28 cellular contexts compared by ENCODE assay signal in genomic region chr20:50701055-50701963, GRCh38. TPM values are rescaled to one million over a fixed set of nuclear protein-coding genes. Genes with fewer than 3 reads are reported as not detected.
DNase-seq lines count a peak whose midpoint lies in the region; ATAC-seq, FAIRE-seq and TF ChIP-seq lines count a peak whose summit lies in the region.
"Had no signal": no experiment of that assay in that cellular context is flagged by ENCODE, and none has a peak within 500 bp of the region (broad histone marks: within the 10 kb centered on the region; RNA-seq: fewer than 3 reads in every experiment).

No MANE protein-coding gene starts in this region.

- intact Hi-C loops in HepG2 (cut with micrococcal nuclease; ENCODE audit: unreplicated experiment), result no loop called here
- intact Hi-C loops in right lobe of liver (cut with DNase I), result no loop called here

- H3K27ac ChIP-seq in HepG2 (ENCODE audit: extremely low read length, insufficient read depth, low read length), result no peak overlapping the region
- H3K27ac ChIP-seq in right lobe of liver, result no peak overlapping the region
- H3K27ac ChIP-seq in SJSA1, result peak overlapping the region; percentile 51
- H3K27ac ChIP-seq in foreskin keratinocyte, result no peak overlapping the region
- H3K27ac ChIP-seq: breast epithelium, colonic mucosa, psoas muscle, stomach, tibial artery had no signal

- in situ Hi-C loops in HepG2 (cut with HindIII; ENCODE audit: extremely low pct_ligation_motif_present, low pct_unique_long_range_greater_than_20kb), result no loop called here

- peaks cover 8 to 26% of the 10 kb centered on the region in 2 experiments; a peak in 4 of 5 replicates for H3K27me3 ChIP-seq in HepG2 (ENCODE audit: control insufficient read depth in 1 of 2, insufficient read depth in 2 of 2, low read length in 2 of 2)
- no peaks in the 10 kb centered on the region for H3K27me3 ChIP-seq in right lobe of liver
- no peaks in the 10 kb centered on the region for H3K27me3 ChIP-seq in SJSA1 (replicated peaks)
- H3K27me3 ChIP-seq in foreskin keratinocyte, result no peaks in the 10 kb centered on the region
- H3K27me3 ChIP-seq: breast epithelium, colonic mucosa, stomach had no signal

- peaks cover 15 to 26% of the 10 kb centered on the region in 2 donors for H3K27me3 Mint-ChIP-seq in T-cell

- no peaks in the 10 kb centered on the region for H3K36me3 ChIP-seq in HepG2 (replicated peaks in 1 of 2; ENCODE audit: control insufficient read depth in 1 of 2, insufficient read depth in 2 of 2, low read length in 2 of 2)
- H3K36me3 ChIP-seq in right lobe of liver, result no peaks in the 10 kb centered on the region
- H3K36me3 ChIP-seq in SJSA1, result no peaks in the 10 kb centered on the region
- H3K36me3 ChIP-seq: breast epithelium, colonic mucosa, stomach, tibial artery had no signal

- H3K4me2 ChIP-seq in HepG2 (ENCODE audit: low read depth, low read length), result no peak overlapping the region; the same call in 1 of the 2 replicates

- FAIRE-seq in HepG2 (lab: Jason Lieb, UNC), result no peak

- no peaks in the 10 kb centered on the region for H3K9me3 ChIP-seq in HepG2 (ENCODE audit: low read length)
- no peaks in the 10 kb centered on the region for H3K9me3 ChIP-seq in right lobe of liver
- no peaks in the 10 kb centered on the region for H3K9me3 ChIP-seq in SJSA1 (replicated peaks)
- H3K9me3 ChIP-seq: breast epithelium, colonic mucosa, psoas muscle, stomach, tibial artery had no signal

- no peak for TF ChIP-seq EP300 in HepG2 (IDR thresholded peaks at IDR 0.05; ENCODE audit: low read depth in 2 of 2, low read length in 2 of 2)
- TF ChIP-seq EP300 in HepG2 (CRISPR knock-in tag; IDR thresholded peaks at IDR 0.05; ENCODE audit: borderline replicate concordance), result no peak

- ATAC-seq in HepG2 (peak; percentile 31), right lobe of liver (no peak), GM19397 (IDR thresholded peaks at IDR 0.05; ENCODE audit: unreplicated experiment) (no peak), foreskin keratinocyte (no peak), T-cell (replicated peaks in 1 of 4) (no peak)
- ATAC-seq: activated CD4-positive, CD25-positive, alpha-beta regulatory T cell treated with anti-CD3 and anti-CD28 coated beads, Interleukin-2, amount 50 U/mL, for 24 hours; left cardiac atrium; psoas muscle had no signal

- WGBS in HepG2 (ENCODE audit: low lambda C conversion rate), result 5% methylated on average over 11 of the region's 11 CpGs
- 72% methylated on average over 8 of the region's 11 CpGs for WGBS in right lobe of liver (ENCODE audit: insufficient coverage, low coverage, low lambda C conversion rate, missing lambda C conversion rate)

- no peak overlapping the region for H3K9ac ChIP-seq in HepG2 (ENCODE audit: insufficient read depth, low read depth, low read length)

- TF ChIP-seq CTCF in HepG2 (CRISPR knock-in tag; IDR thresholded peaks at IDR 0.05), result no peak
- TF ChIP-seq CTCF in right lobe of liver (IDR thresholded peaks at IDR 0.05), result no peak
- TF ChIP-seq CTCF in foreskin keratinocyte (conservative IDR thresholded peaks at IDR 0.05), result no peak

- TF ChIP-seq POLR2A in HepG2 (IDR thresholded peaks at IDR 0.05; ENCODE audit: insufficient read depth in 1 of 2, low read depth in 2 of 2, low read length in 2 of 2) (no peak), right lobe of liver (IDR thresholded peaks at IDR 0.05) (no peak)

- no peaks in the 10 kb centered on the region for H3K36me3 Mint-ChIP-seq in T-cell
- H3K36me3 Mint-ChIP-seq: CD4-positive, alpha-beta memory T cell had no signal

- DNase-seq in HepG2 (ENCODE audit: low spot score), result peak; percentile 67
- no peak for DNase-seq in right lobe of liver
- DNase-seq in SJSA1 (ENCODE audit: low read depth in 1 of 2, low spot score in 2 of 2), result peak; percentile 91 to 98
- DNase-seq in left kidney (ENCODE audit: low read depth, low spot score), result peak; percentile 74
- no peak for DNase-seq in foreskin keratinocyte
- no peak for DNase-seq in T-cell
- no peak for DNase-seq in DMS79 treated with DMSO at 0.1 percent for 48 hours (lab: John Stamatoyannopoulos, UW)
- DNase-seq: activated CD4-positive, alpha-beta T cell treated with anti-CD3 and anti-CD28 coated beads, Interleukin-2, amount 50 U/mL, for 48 hours; activated naive CD4-positive, alpha-beta T cell treated with anti-CD3 and anti-CD28 coated beads for 36 hours; CD4-positive, alpha-beta memory T cell; colonic mucosa; DMS 273 treated with DMSO at 0.1 percent for 48 hours; effector memory CD4-positive, alpha-beta T cell; erythroblast; foreskin melanocyte; H9; left cardiac atrium; mammary epithelial cell; NCI-H1048; NCI-H524; psoas muscle; stomach; tibial artery had no signal

- no peak for TF ChIP-seq RAD21 in HepG2 (CRISPR knock-in tag; IDR thresholded peaks at IDR 0.05)

- no peak overlapping the region for H2AFZ ChIP-seq in HepG2 (ENCODE audit: low read length)

- CTCF ChIA-PET in HepG2 (lab: Yijun Ruan, JAX; ENCODE audit: low intra/inter-chr PET ratio, low total read pairs), result no interaction called here
- CTCF ChIA-PET in T-cell (lab: Charles Lee), result no interaction called here

- POLR2A ChIA-PET in HepG2 (lab: Yijun Ruan, JAX) (no interaction called here), T-cell (lab: Charles Lee) (no interaction called here)

- H3K79me2 ChIP-seq in HepG2 (ENCODE audit: insufficient read depth, low read length), result no peaks in the 10 kb centered on the region

- no peak overlapping the region for H3K4me3 ChIP-seq in HepG2 (replicated peaks in 1 of 3; ENCODE audit: insufficient read depth in 1 of 3, low read depth in 2 of 3, low read length in 3 of 3)
- no peak overlapping the region for H3K4me3 ChIP-seq in right lobe of liver
- no peak overlapping the region for H3K4me3 ChIP-seq in SJSA1
- H3K4me3 ChIP-seq: breast epithelium, colonic mucosa, psoas muscle, stomach, tibial artery had no signal

- H3K4me1 Mint-ChIP-seq in T-cell, result no peaks in the 10 kb centered on the region
- H3K4me1 Mint-ChIP-seq: CD4-positive, alpha-beta memory T cell had no signal

- H3K4me3 Mint-ChIP-seq in T-cell, result no peak overlapping the region
- H3K4me3 Mint-ChIP-seq: activated naive CD4-positive, alpha-beta T cell treated with anti-CD3 and anti-CD28 coated beads for 36 hours; activated T-helper 1 cell treated with anti-CD3 and anti-CD28 coated beads, Interleukin-12 subunit alpha, Interleukin-12 subunit beta, Interleukin-2, Interleukin-4 antibody, amounts not matched to agents 30 ng/mL and 10 ng/mL and 1 ng/mL, durations not matched to agents 14 hours and 24 hours and 36 hours; CD4-positive, alpha-beta memory T cell; H9 had no signal

- no peaks in the 10 kb centered on the region for H4K20me1 ChIP-seq in HepG2 (ENCODE audit: insufficient read depth, low read length)

- peaks cover 23% of the 10 kb centered on the region for H3K4me1 ChIP-seq in HepG2 (ENCODE audit: insufficient read depth, low read length)
- H3K4me1 ChIP-seq in right lobe of liver, result no peaks in the 10 kb centered on the region
- peaks cover 33% of the 10 kb centered on the region for H3K4me1 ChIP-seq in SJSA1 (replicated peaks)
- H3K4me1 ChIP-seq in foreskin keratinocyte, result no peaks in the 10 kb centered on the region
- H3K4me1 ChIP-seq: breast epithelium, colonic mucosa, psoas muscle, stomach, tibial artery had no signal

- H3K27ac Mint-ChIP-seq in T-cell, result no peak overlapping the region
- H3K27ac Mint-ChIP-seq: activated naive CD4-positive, alpha-beta T cell treated with anti-CD3 and anti-CD28 coated beads for 36 hours; activated T-helper 1 cell treated with anti-CD3 and anti-CD28 coated beads, Interleukin-12 subunit alpha, Interleukin-12 subunit beta, Interleukin-2, Interleukin-4 antibody, amounts not matched to agents 30 ng/mL and 10 ng/mL and 1 ng/mL, durations not matched to agents 14 hours and 24 hours and 36 hours; CD4-positive, alpha-beta memory T cell had no signal

- no peaks in the 10 kb centered on the region for H3K9me3 Mint-ChIP-seq in T-cell
- H3K9me3 Mint-ChIP-seq: activated naive CD4-positive, alpha-beta T cell treated with anti-CD3 and anti-CD28 coated beads for 36 hours; activated T-helper 1 cell treated with anti-CD3 and anti-CD28 coated beads, Interleukin-12 subunit alpha, Interleukin-12 subunit beta, Interleukin-2, Interleukin-4 antibody, amounts not matched to agents 30 ng/mL and 10 ng/mL and 1 ng/mL, durations not matched to agents 14 hours and 24 hours and 36 hours; CD4-positive, alpha-beta memory T cell; H9 had no signal

- BruUV-seq in HepG2 (replicated peaks; lab: Mats Ljungman, UMichigan), result no TSS peak

RNA-seq across cellular contexts. Expression of gene RIPOR3, which starts 10.0 kb away (rescaled TPM):
- not detected in 2 replicates for total RNA-seq in HepG2 (2016; rRNA removed; fragmentation: Illumina TruSeq; extraction: Trizol)
- total RNA-seq in HepG2 (2016; cell fraction: cytosol; rRNA removed; fragmentation: Illumina TruSeq; extraction: Trizol; ENCODE audit: low read depth), result not detected in 2 replicates
- total RNA-seq in HepG2 (2016; cell fraction: insoluble cytoplasmic fraction; rRNA removed; fragmentation: Illumina TruSeq; extraction: Trizol), result not detected in 2 replicates
- total RNA-seq in HepG2 (2016; cell fraction: membrane; rRNA removed; fragmentation: Illumina TruSeq; extraction: Trizol), result not detected in 2 replicates
- total RNA-seq in HepG2 (2016; cell fraction: nucleus; rRNA removed; fragmentation: Illumina TruSeq; extraction: Trizol), result not detected in 2 replicates
- 0.18 and 0.26 TPM in 2 replicates for polyA plus RNA-seq in HepG2 (2011; rRNA removed)
- 0.05 TPM in 2 replicates for polyA plus RNA-seq in HepG2 (2011; cell fraction: cytosol; rRNA removed)
- 1.9 and 2.1 TPM in 2 replicates for polyA plus RNA-seq in HepG2 (2011; cell fraction: nucleus; rRNA removed)
- 0.11 and 0.36 TPM in 2 replicates for polyA plus RNA-seq in HepG2 (2012)
- not detected in 2 replicates for polyA plus RNA-seq in HepG2 (2016; cell fraction: cytosol; fragmentation: Illumina TruSeq; extraction: Trizol; ENCODE audit: low read depth)
- polyA plus RNA-seq in HepG2 (2016; cell fraction: insoluble cytoplasmic fraction; fragmentation: Illumina TruSeq; extraction: Trizol; ENCODE audit: low read depth), result not detected in 2 replicates
- polyA plus RNA-seq in HepG2 (2016; cell fraction: membrane; fragmentation: Illumina TruSeq; extraction: Trizol; ENCODE audit: low read depth), result not detected in 2 replicates
- polyA plus RNA-seq in HepG2 (2016; cell fraction: nucleus; fragmentation: Illumina TruSeq; extraction: Trizol; ENCODE audit: insufficient read depth, low read depth), result 0.13 TPM in 1 of 2 replicates, not detected in the other
- 0.42 TPM in 1 of 2 replicates, not detected in the other for polyA minus RNA-seq in HepG2 (2011; rRNA and poly(A)+ RNA removed; ENCODE audit: low replicate concordance)
- not detected in 2 replicates for polyA minus RNA-seq in HepG2 (2011; cell fraction: cytosol; rRNA and poly(A)+ RNA removed)
- 0.37 and 0.52 TPM in 2 replicates for polyA minus RNA-seq in HepG2 (2011; cell fraction: nucleus; rRNA and poly(A)+ RNA removed)
- 10 to 100 TPM in 2 of 6 experiments, 1 to 10 TPM in 4; 4.8 to 13.8 (median 8.9) TPM for total RNA-seq in right lobe of liver
- total RNA-seq in SJSA1 (2014; rRNA removed; shearing (Covaris generic)), result 1.3 and 1.8 TPM in 2 replicates
- total RNA-seq in foreskin keratinocyte, result 0.07 TPM in 2 replicates
- polyA plus RNA-seq in foreskin keratinocyte, result 0.06 TPM in 2 replicates
- total RNA-seq in T-cell, result under 1 TPM; 0.25 to 0.88 (median 0.42) TPM
- total RNA-seq: activated naive CD4-positive, alpha-beta T cell treated with anti-CD3 and anti-CD28 coated beads for 36 hours; activated T-helper 1 cell treated with anti-CD3 and anti-CD28 coated beads, Interleukin-12 subunit alpha, Interleukin-12 subunit beta, Interleukin-2, Interleukin-4 antibody, amounts not matched to agents 30 ng/mL and 10 ng/mL and 1 ng/mL, durations not matched to agents 14 hours and 24 hours and 36 hours; CD4-positive, alpha-beta memory T cell; T-helper 1 cell treated with Interleukin-12 subunit alpha and Interleukin-12 subunit beta and Interleukin-4 antibody, amounts not matched to agents 30 ng/mL and 1 ng/mL, for 36 hours had no signal
- polyA plus RNA-seq: mammary epithelial cell had no signal

RNA-seq across cellular contexts. Expression of gene PARD6B, which starts 30.1 kb away (rescaled TPM):
- total RNA-seq in HepG2 (2016; rRNA removed; fragmentation: Illumina TruSeq; extraction: Trizol) (22.2 and 26.6 TPM in 2 replicates), right lobe of liver (10 to 100 TPM in 2 of 6 experiments, 1 to 10 TPM in 4; 6.6 to 11.1 (median 8.5) TPM), foreskin keratinocyte (4.3 and 5.2 TPM in 2 replicates), T-cell (10 to 100 TPM in 2 of 5 donors, 1 to 10 TPM in 3; 5.9 to 12.4 (median 9.4) TPM)
- 1.9 TPM in 2 replicates for total RNA-seq in HepG2 (2016; cell fraction: cytosol; rRNA removed; fragmentation: Illumina TruSeq; extraction: Trizol; ENCODE audit: low read depth)
- total RNA-seq in HepG2 (2016; cell fraction: insoluble cytoplasmic fraction; rRNA removed; fragmentation: Illumina TruSeq; extraction: Trizol), result 21.4 and 26.1 TPM in 2 replicates
- total RNA-seq in HepG2 (2016; cell fraction: membrane; rRNA removed; fragmentation: Illumina TruSeq; extraction: Trizol), result 10.5 and 11.8 TPM in 2 replicates
- total RNA-seq in HepG2 (2016; cell fraction: nucleus; rRNA removed; fragmentation: Illumina TruSeq; extraction: Trizol), result 12.5 and 14.9 TPM in 2 replicates
- polyA plus RNA-seq in HepG2 (2011; rRNA removed) (6.0 and 6.9 TPM in 2 replicates), foreskin keratinocyte (1.0 and 1.1 TPM in 2 replicates)
- 2.8 and 4.1 TPM in 2 replicates for polyA plus RNA-seq in HepG2 (2011; cell fraction: cytosol; rRNA removed)
- 2.6 and 3.1 TPM in 2 replicates for polyA plus RNA-seq in HepG2 (2011; cell fraction: nucleus; rRNA removed)
- polyA plus RNA-seq in HepG2 (2012), result 4.6 and 4.9 TPM in 2 replicates
- polyA plus RNA-seq in HepG2 (2016; cell fraction: cytosol; fragmentation: Illumina TruSeq; extraction: Trizol; ENCODE audit: low read depth), result 0.35 and 0.57 TPM in 2 replicates
- 8.8 and 9.1 TPM in 2 replicates for polyA plus RNA-seq in HepG2 (2016; cell fraction: insoluble cytoplasmic fraction; fragmentation: Illumina TruSeq; extraction: Trizol; ENCODE audit: low read depth)
- 2.6 and 2.7 TPM in 2 replicates for polyA plus RNA-seq in HepG2 (2016; cell fraction: membrane; fragmentation: Illumina TruSeq; extraction: Trizol; ENCODE audit: low read depth)
- 13.0 and 13.3 TPM in 2 replicates for polyA plus RNA-seq in HepG2 (2016; cell fraction: nucleus; fragmentation: Illumina TruSeq; extraction: Trizol; ENCODE audit: insufficient read depth, low read depth)
- 3.1 and 8.3 TPM in 2 replicates for polyA minus RNA-seq in HepG2 (2011; rRNA and poly(A)+ RNA removed; ENCODE audit: low replicate concordance)
- polyA minus RNA-seq in HepG2 (2011; cell fraction: cytosol; rRNA and poly(A)+ RNA removed), result 22.0 and 24.4 TPM in 2 replicates
- 10.6 and 14.4 TPM in 2 replicates for polyA minus RNA-seq in HepG2 (2011; cell fraction: nucleus; rRNA and poly(A)+ RNA removed)
- total RNA-seq in SJSA1 (2014; rRNA removed; shearing (Covaris generic)), result 1.8 and 2.8 TPM in 2 replicates

Comparison
In these comparisons a context has a peak if more than half of its experiments do, and no peak if none do; other contexts are left out.
1. DNase-seq: peak in HepG2 (single experiment), SJSA1 (2 of 2) and left kidney (single experiment); none in right lobe of liver (0 of 3), foreskin keratinocyte (0 of 2), T-cell (0 of 34) and DMS79 treated with DMSO at 0.1 percent for 48 hours (single experiment).